In the genomic region with DNA sequence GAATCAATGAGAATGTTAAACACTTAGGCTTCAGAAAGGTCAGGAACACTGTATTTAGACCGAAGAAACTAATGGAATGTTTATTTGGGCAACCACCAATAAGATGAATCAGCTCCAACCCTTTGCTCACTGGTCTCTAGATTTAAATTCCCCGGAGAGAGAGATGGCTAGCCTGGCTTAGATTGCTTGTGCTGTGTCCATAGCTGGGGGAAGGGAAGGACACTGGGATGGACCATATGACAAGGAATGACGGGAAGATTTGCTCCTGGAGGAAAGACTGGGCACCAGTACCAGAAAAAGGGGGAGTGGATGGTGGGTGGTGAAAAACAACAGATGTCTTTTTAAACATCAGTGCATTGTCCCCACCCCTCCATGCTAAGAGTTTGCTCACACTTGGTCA, we compare ENCODE assay signal across 11 cellular contexts.
DNase-seq lines count a peak whose midpoint lies in the region; ATAC-seq and TF ChIP-seq lines count a peak whose summit lies in the region.
"Had no signal": no experiment of that assay in that cellular context is flagged by ENCODE, and none has a peak within 500 bp of the region (broad histone marks: within the 10 kb centered on the region; RNA-seq: fewer than 3 reads in every experiment).

No MANE protein-coding gene starts in this region.

- no peak overlapping the region for H3K4ac ChIP-seq in mesenchymal stem cell (ENCODE audit: low read depth in 1 of 2, low read length in 2 of 2)

- H2BK5ac ChIP-seq in mesenchymal stem cell (ENCODE audit: low read depth, low read length, poor library complexity, severe bottlenecking) = no peak overlapping the region

- H3K14ac ChIP-seq in mesenchymal stem cell (ENCODE audit: low read length in 2 of 2) = no peak overlapping the region

- H3K9ac ChIP-seq in mesenchymal stem cell (ENCODE audit: low read length) = peak overlapping the region; percentile 75

- no peak overlapping the region for H4K8ac ChIP-seq in mesenchymal stem cell (ENCODE audit: low read length)

- H4K91ac ChIP-seq in mesenchymal stem cell (ENCODE audit: low read length) = no peak overlapping the region

- no peak overlapping the region for H2AFZ ChIP-seq in mesenchymal stem cell (ENCODE audit: low read depth, low read length)

- H2BK15ac ChIP-seq in mesenchymal stem cell (ENCODE audit: low read depth, poor library complexity, severe bottlenecking) = no peak overlapping the region

- ATAC-seq in GM18502 (IDR thresholded peaks at IDR 0.05; ENCODE audit: poor library complexity, unreplicated experiment) (no peak), GM19455 (IDR thresholded peaks at IDR 0.05; ENCODE audit: unreplicated experiment) (no peak)

- no peak overlapping the region for H2BK12ac ChIP-seq in mesenchymal stem cell (ENCODE audit: low read length in 2 of 2)

- H3K36me3 ChIP-seq in mesenchymal stem cell (ENCODE audit: control insufficient read depth in 1 of 2, insufficient read depth in 2 of 2, low read depth in 1 of 2, low read length in 2 of 2) = no peaks in the 10 kb centered on the region
- H3K36me3 ChIP-seq in vagina = no peaks in the 10 kb centered on the region
- H3K36me3 ChIP-seq: stomach had no signal

- no peak for TF ChIP-seq POLR2A in vagina (IDR thresholded peaks at IDR 0.05)

- no peak for TF ChIP-seq CTCF in AG09319 (IDR thresholded peaks at IDR 0.05; ENCODE audit: low read depth, low read length)
- TF ChIP-seq CTCF in choroid plexus epithelial cell (conservative IDR thresholded peaks at IDR 0.05; ENCODE audit: low read depth, low read length) = no peak
- TF ChIP-seq CTCF in vagina (IDR thresholded peaks at IDR 0.05) = no peak

- DNase-seq in AG09319 (ENCODE audit: extremely low read depth, low read depth) (peak; percentile 53), HS-27A (ENCODE audit: low read depth) (peak; percentile 50), choroid plexus epithelial cell (ENCODE audit: low read depth) (peak; percentile 62), mesenchymal stem cell (peak; percentile 69), T-helper 9 cell (no peak), vagina (ENCODE audit: extremely low spot score in 2 of 2) (no peak)
- DNase-seq: activated T-cell treated with anti-CD3 and anti-CD28 coated beads, Interleukin-2, amount 50 U/mL, for 24 hours; NCI-H2171; stomach had no signal

- no peak overlapping the region for H3K4me2 ChIP-seq in mesenchymal stem cell (ENCODE audit: low read length, poor library complexity, severe bottlenecking)

- H2AK5ac ChIP-seq in mesenchymal stem cell (ENCODE audit: low read length, severe bottlenecking) = no peak overlapping the region

- H3K18ac ChIP-seq in mesenchymal stem cell (ENCODE audit: low read depth in 1 of 2, low read length in 2 of 2) = peak overlapping the region in 1 of 2 experiments; percentile 16

- H3K27me3 ChIP-seq in mesenchymal stem cell (ENCODE audit: control insufficient read depth in 1 of 2, insufficient read depth in 1 of 2, low read length in 2 of 2) (no peaks in the 10 kb centered on the region), vagina (no peaks in the 10 kb centered on the region)
- H3K27me3 ChIP-seq: stomach had no signal

- H3K79me1 ChIP-seq in mesenchymal stem cell (replicated peaks; ENCODE audit: low read length, poor library complexity, severe bottlenecking) = no peaks in the 10 kb centered on the region

- intact Hi-C loops in vagina (cut with DNase I) = no loop called here

- H3K9me3 ChIP-seq in mesenchymal stem cell (ENCODE audit: control insufficient read depth, low read length) (no peaks in the 10 kb centered on the region), vagina (no peaks in the 10 kb centered on the region)
- H3K9me3 ChIP-seq: stomach had no signal

- H3K23ac ChIP-seq in mesenchymal stem cell (ENCODE audit: low read length in 2 of 2) = no peak overlapping the region

- H3K27ac ChIP-seq in mesenchymal stem cell (ENCODE audit: low read length, poor library complexity, severe bottlenecking) (no peak overlapping the region), vagina (no peak overlapping the region)
- H3K27ac ChIP-seq: stomach had no signal

- H3K4me3 ChIP-seq in choroid plexus epithelial cell (ENCODE audit: low read depth, low read length) (no peak overlapping the region), mesenchymal stem cell (ENCODE audit: insufficient read depth in 1 of 2, low read depth in 1 of 2, low read length in 2 of 2) (peak overlapping the region in 1 of 2 experiments; percentile 44), vagina (no peak overlapping the region)
- H3K4me3 ChIP-seq: stomach had no signal

- 13% methylated on average over 3 of the region's 3 CpGs for WGBS in mesenchymal stem cell

- no peak overlapping the region for H2BK120ac ChIP-seq in mesenchymal stem cell (ENCODE audit: low read depth, low read length)

- H3K4me1 ChIP-seq in mesenchymal stem cell (ENCODE audit: control insufficient read depth, insufficient read depth, low read depth, low read length) (peaks cover 2% of the 10 kb centered on the region), vagina (peaks cover 9% of the 10 kb centered on the region)
- H3K4me1 ChIP-seq: stomach had no signal

Comparison
In these comparisons a context has a peak if more than half of its experiments do, and no peak if none do; other contexts are left out.
1. DNase-seq: peak in AG09319 (single experiment), HS-27A (single experiment), choroid plexus epithelial cell (single experiment) and mesenchymal stem cell (single experiment); none in T-helper 9 cell (single experiment) and vagina (0 of 2).